ENCODE assay signal across 9 cellular contexts in the genomic region with DNA sequence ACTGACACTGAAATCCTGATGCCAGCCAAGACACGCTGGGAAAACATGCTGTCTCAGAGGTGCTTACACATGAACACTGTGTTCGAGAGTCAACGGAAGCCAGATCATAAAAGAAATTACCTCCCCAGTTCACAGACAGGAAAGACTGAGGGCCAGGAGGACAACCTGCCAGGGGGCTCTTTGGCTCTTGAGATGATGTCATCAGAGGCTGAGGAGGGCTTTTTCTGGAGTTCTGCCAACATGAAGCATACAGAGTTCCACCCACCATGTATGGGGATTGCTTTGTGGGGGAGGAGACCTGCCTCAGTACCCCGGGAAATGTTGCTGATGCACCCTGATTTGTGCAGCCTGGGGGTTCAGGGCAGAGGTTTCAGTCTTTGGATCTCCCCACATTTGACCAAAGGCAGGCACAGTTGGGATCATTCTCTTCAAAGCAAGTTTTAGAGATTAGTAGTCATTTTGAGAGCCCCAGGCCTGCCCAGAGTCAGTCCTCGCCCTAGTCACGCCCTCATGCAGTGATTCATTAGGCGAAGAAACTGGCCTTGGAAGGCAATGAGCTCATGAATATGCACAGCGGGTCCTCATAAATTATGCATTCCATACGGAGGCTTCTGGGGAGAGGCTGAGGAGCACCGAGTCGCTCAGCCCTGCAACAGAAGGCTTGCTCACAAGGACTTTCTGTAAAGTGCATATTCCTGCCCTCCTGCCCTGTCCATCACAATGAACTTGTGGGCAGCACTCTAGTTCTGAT. TPM values are rescaled to one million over a fixed set of nuclear protein-coding genes. Genes with fewer than 3 reads are reported as not detected.
DNase-seq lines count a peak whose midpoint lies in the region; ATAC-seq and TF ChIP-seq lines count a peak whose summit lies in the region.
"Had no signal": no experiment of that assay in that cellular context is flagged by ENCODE, and none has a peak within 500 bp of the region (broad histone marks: within the 10 kb centered on the region; RNA-seq: fewer than 3 reads in every experiment).

No MANE protein-coding gene starts in this region.

- no peaks in the 10 kb centered on the region for H3K36me3 ChIP-seq in esophagus muscularis mucosa
- H3K36me3 ChIP-seq: Peyer's patch had no signal

- no peak for TF ChIP-seq EP300 in esophagus muscularis mucosa (IDR thresholded peaks at IDR 0.05)

- peaks cover 45 to 91% (median 71%) of the 10 kb centered on the region in 4 donors for H3K4me1 ChIP-seq in esophagus muscularis mucosa

- no peaks in the 10 kb centered on the region for H3K9me3 ChIP-seq in esophagus muscularis mucosa
- H3K9me3 ChIP-seq: Peyer's patch had no signal

- no peaks in the 10 kb centered on the region for H3K27me3 ChIP-seq in esophagus muscularis mucosa
- H3K27me3 ChIP-seq: Peyer's patch had no signal

- peak overlapping the region in 3 of 4 donors; percentile 38 to 49 (median 40) for H3K27ac ChIP-seq in esophagus muscularis mucosa (replicated peaks in 1 of 4)

- no peak overlapping the region for H3K4me3 ChIP-seq in esophagus muscularis mucosa
- H3K4me3 ChIP-seq: Peyer's patch had no signal

- DNase-seq in Daoy (ENCODE audit: low read depth) (peak; percentile 97), NCI-H69 (lab: John Stamatoyannopoulos, UW) (peak; percentile 69), esophagus muscularis mucosa (ENCODE audit: extremely low spot score) (no peak), omental fat pad (ENCODE audit: low spot score) (no peak), OCI-M1 (lab: John Stamatoyannopoulos, UW) (no peak)

- ATAC-seq in omental fat pad (ENCODE audit: low FRiP score) (peak; percentile 26), HG03521 (IDR thresholded peaks at IDR 0.05; ENCODE audit: unreplicated experiment) (no peak), GM21529 (IDR thresholded peaks at IDR 0.05; ENCODE audit: unreplicated experiment) (no peak), HG02852 (IDR thresholded peaks at IDR 0.05; ENCODE audit: unreplicated experiment) (no peak)

- TF ChIP-seq CTCF in esophagus muscularis mucosa (IDR thresholded peaks at IDR 0.05) (no peak), omental fat pad (IDR thresholded peaks at IDR 0.05) (no peak)

- 67% methylated on average over 11 of the region's 11 CpGs for WGBS in esophagus muscularis mucosa

- TF ChIP-seq POLR2A in esophagus muscularis mucosa (IDR thresholded peaks at IDR 0.05; ENCODE audit: low read depth): no peak

- intact Hi-C loops in esophagus muscularis mucosa (cut with DNase I): no loop called here

RNA-seq across cellular contexts. Expression of gene EML1, which starts 34.9 kb away (rescaled TPM):
- 95.5 and 101 TPM in 2 replicates for total RNA-seq in Daoy (2014; rRNA removed; shearing (Covaris generic))
- total RNA-seq in esophagus muscularis mucosa (100 to 1,000 TPM in 3 of 4 donors, 10 to 100 TPM in 1; 92.3 to 131 (median 119) TPM), omental fat pad (10 to 100 TPM; 33.2 to 88.0 (median 43.5) TPM)

Comparison
In these comparisons a context has a peak if more than half of its experiments do, and no peak if none do; other contexts are left out.
1. DNase-seq: peak in Daoy (single experiment) and NCI-H69 (single experiment); none in esophagus muscularis mucosa (single experiment), omental fat pad (single experiment) and OCI-M1 (single experiment).